In the genomic region with DNA sequence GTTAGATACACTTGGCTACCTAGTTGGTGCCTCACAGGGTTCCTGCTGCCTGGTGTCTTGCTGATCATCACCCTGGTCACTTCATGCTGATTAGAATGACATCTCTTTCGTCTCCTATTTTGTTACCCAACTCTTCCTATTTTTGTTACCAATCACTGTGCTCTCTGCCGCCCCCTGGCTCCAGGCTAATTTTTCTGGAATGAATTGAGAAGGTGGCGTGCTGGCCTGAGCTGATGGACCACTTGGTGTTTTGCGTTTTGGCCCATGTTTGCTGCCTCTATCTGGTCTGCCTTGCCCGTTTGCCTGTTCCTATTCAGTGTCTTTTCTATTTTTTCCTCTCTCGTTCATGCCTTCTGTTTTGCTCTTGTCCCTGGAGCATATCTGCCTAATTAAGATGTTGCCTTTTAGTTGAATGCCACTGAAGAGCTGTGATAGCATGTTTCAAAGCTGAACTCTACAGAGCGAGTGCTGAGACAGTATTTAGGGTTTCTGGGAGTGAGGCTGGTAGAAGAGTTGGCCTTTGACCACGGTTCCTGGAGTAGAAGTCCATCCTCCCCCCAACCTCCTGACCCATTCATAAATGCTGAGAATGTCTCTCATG, we compare ENCODE assay signal across 1 cellular context.
TF ChIP-seq lines count a peak whose summit lies in the region.

No MANE protein-coding gene starts in this region.

TF ChIP-seq in liver, 16 proteins besides CTCF, POLR2A, EP300 and RAD21 (continued from another document):
- TF ChIP-seq, protein P1, sequence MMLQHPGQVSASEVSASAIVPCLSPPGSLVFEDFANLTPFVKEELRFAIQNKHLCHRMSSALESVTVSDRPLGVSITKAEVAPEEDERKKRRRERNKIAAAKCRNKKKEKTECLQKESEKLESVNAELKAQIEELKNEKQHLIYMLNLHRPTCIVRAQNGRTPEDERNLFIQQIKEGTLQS (IDR thresholded peaks at IDR 0.05) = no peak
